Comparison of ENCODE assay signal across 7 cellular contexts in the genomic region with DNA sequence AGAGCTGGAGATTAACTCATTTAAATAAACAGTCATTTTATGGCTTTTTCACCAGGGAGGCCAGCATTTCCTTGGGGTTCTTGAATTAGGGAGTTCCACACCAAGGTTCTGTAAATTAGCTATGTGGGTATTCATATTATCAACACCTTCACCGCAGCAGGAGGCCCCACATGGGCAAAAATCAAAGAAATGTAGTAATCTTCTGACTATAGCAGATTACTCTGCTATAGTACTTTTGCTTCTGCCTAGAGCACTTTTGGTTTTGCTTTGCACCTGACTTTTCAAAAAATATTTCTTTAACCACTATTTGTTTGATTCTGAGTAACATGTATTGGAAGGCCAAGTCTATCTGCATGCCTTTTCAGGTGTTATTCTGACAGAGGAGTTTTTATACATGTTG.
DNase-seq lines count a peak whose midpoint lies in the region; ATAC-seq lines count a peak whose summit lies in the region.
"Not testable (repeated sequence)": the region's sequence is repeated elsewhere in the genome, so short reads cannot be mapped to it uniquely, and the experiment has no call there.

No MANE protein-coding gene starts in this region.

- not testable (repeated sequence) for H3K36me3 Mint-ChIP-seq in activated CD4-positive, alpha-beta T cell treated with anti-CD3 and anti-CD28 coated beads for 36 hours (ENCODE audit: low read depth); activated naive CD8-positive, alpha-beta T cell treated with anti-CD3 and anti-CD28 coated beads, Interleukin-2, amount 10 ng/mL, durations not matched to agents 7 days and 5 days; stimulated activated effector memory CD8-positive, alpha-beta T cell treated with anti-CD3 and anti-CD28 coated beads, Interleukin-12 subunit alpha, Interleukin-12 subunit beta, amount 100 ng/mL, for 72 hours

- H3K4me1 Mint-ChIP-seq in activated CD4-positive, alpha-beta T cell treated with anti-CD3 and anti-CD28 coated beads for 36 hours; activated naive CD8-positive, alpha-beta T cell treated with anti-CD3 and anti-CD28 coated beads, Interleukin-2, amount 10 ng/mL, durations not matched to agents 7 days and 5 days; stimulated activated effector memory CD8-positive, alpha-beta T cell treated with anti-CD3 and anti-CD28 coated beads, Interleukin-12 subunit alpha, Interleukin-12 subunit beta, amount 100 ng/mL, for 72 hours: not testable (repeated sequence)

- not testable (repeated sequence) for DNase-seq in activated CD4-positive, alpha-beta T cell treated with anti-CD3 and anti-CD28 coated beads for 36 hours; activated naive CD8-positive, alpha-beta T cell treated with anti-CD3 and anti-CD28 coated beads, Interleukin-2, amount 10 ng/mL, durations not matched to agents 7 days and 5 days; stimulated activated effector memory CD8-positive, alpha-beta T cell treated with anti-CD3 and anti-CD28 coated beads, Interleukin-12 subunit alpha, Interleukin-12 subunit beta, amount 100 ng/mL, for 72 hours (ENCODE audit: low spot score in 2 of 2)

- CTCF ChIA-PET in activated CD4-positive, alpha-beta T cell treated with anti-CD3 and anti-CD28 coated beads for 36 hours (lab: Charles Lee): not testable (repeated sequence)

- ATAC-seq in GM18499 (IDR thresholded peaks at IDR 0.05; ENCODE audit: insufficient read depth, unreplicated experiment) (peak; percentile 90), GM19351 (IDR thresholded peaks at IDR 0.05; ENCODE audit: unreplicated experiment) (peak; percentile 93), HG02885 (IDR thresholded peaks at IDR 0.05; ENCODE audit: poor library complexity, unreplicated experiment) (peak; percentile 88), HG03439 (IDR thresholded peaks at IDR 0.05; ENCODE audit: unreplicated experiment) (peak; percentile 81)
- peak; percentile 74 for ATAC-seq in activated CD4-positive, alpha-beta T cell treated with anti-CD3 and anti-CD28 coated beads for 36 hours
- peak; percentile 63 for ATAC-seq in activated naive CD8-positive, alpha-beta T cell treated with anti-CD3 and anti-CD28 coated beads, Interleukin-2, amount 10 ng/mL, durations not matched to agents 7 days and 5 days (ENCODE audit: low read depth)
- ATAC-seq in stimulated activated effector memory CD8-positive, alpha-beta T cell treated with anti-CD3 and anti-CD28 coated beads, Interleukin-12 subunit alpha, Interleukin-12 subunit beta, amount 100 ng/mL, for 72 hours: peak; percentile 93

- intact Hi-C loops in activated CD4-positive, alpha-beta T cell treated with anti-CD3 and anti-CD28 coated beads for 36 hours (cut with DNase I, micrococcal nuclease): not testable (repeated sequence)

- not testable (repeated sequence) for H3K27me3 Mint-ChIP-seq in activated CD4-positive, alpha-beta T cell treated with anti-CD3 and anti-CD28 coated beads for 36 hours; activated naive CD8-positive, alpha-beta T cell treated with anti-CD3 and anti-CD28 coated beads, Interleukin-2, amount 10 ng/mL, durations not matched to agents 7 days and 5 days

- H3K9me3 Mint-ChIP-seq in activated CD4-positive, alpha-beta T cell treated with anti-CD3 and anti-CD28 coated beads for 36 hours (ENCODE audit: low read depth); activated naive CD8-positive, alpha-beta T cell treated with anti-CD3 and anti-CD28 coated beads, Interleukin-2, amount 10 ng/mL, durations not matched to agents 7 days and 5 days; stimulated activated effector memory CD8-positive, alpha-beta T cell treated with anti-CD3 and anti-CD28 coated beads, Interleukin-12 subunit alpha, Interleukin-12 subunit beta, amount 100 ng/mL, for 72 hours: not testable (repeated sequence)

- H3K27ac Mint-ChIP-seq in activated CD4-positive, alpha-beta T cell treated with anti-CD3 and anti-CD28 coated beads for 36 hours; activated naive CD8-positive, alpha-beta T cell treated with anti-CD3 and anti-CD28 coated beads, Interleukin-2, amount 10 ng/mL, durations not matched to agents 7 days and 5 days; stimulated activated effector memory CD8-positive, alpha-beta T cell treated with anti-CD3 and anti-CD28 coated beads, Interleukin-12 subunit alpha, Interleukin-12 subunit beta, amount 100 ng/mL, for 72 hours: not testable (repeated sequence)

- H3K4me3 Mint-ChIP-seq in activated CD4-positive, alpha-beta T cell treated with anti-CD3 and anti-CD28 coated beads for 36 hours; activated naive CD8-positive, alpha-beta T cell treated with anti-CD3 and anti-CD28 coated beads, Interleukin-2, amount 10 ng/mL, durations not matched to agents 7 days and 5 days; stimulated activated effector memory CD8-positive, alpha-beta T cell treated with anti-CD3 and anti-CD28 coated beads, Interleukin-12 subunit alpha, Interleukin-12 subunit beta, amount 100 ng/mL, for 72 hours: not testable (repeated sequence)

- POLR2A ChIA-PET in activated CD4-positive, alpha-beta T cell treated with anti-CD3 and anti-CD28 coated beads for 36 hours (lab: Charles Lee); activated naive CD8-positive, alpha-beta T cell treated with anti-CD3 and anti-CD28 coated beads, Interleukin-2, amount 10 ng/mL, durations not matched to agents 7 days and 5 days (lab: Charles Lee): not testable (repeated sequence)
